In genomic region chr4:7620086-7620813, GRCh38 we compare ENCODE assay signal across 18 cellular contexts.
A peak's percentile ranks its signal among the peaks of the same experiment; 100 is the strongest.
DNase-seq lines count a peak whose midpoint lies in the region; TF ChIP-seq lines count a peak whose summit lies in the region.
"Had no signal": no experiment of that assay in that cellular context is flagged by ENCODE, and none has a peak within 500 bp of the region (broad histone marks: within the 10 kb centered on the region; RNA-seq: fewer than 3 reads in every experiment).

No MANE protein-coding gene starts in this region.

- H3K9ac ChIP-seq in neuronal stem cell (ENCODE audit: low read depth, low read length, poor library complexity) = peak overlapping the region; percentile 24

- intact Hi-C loops in left ventricle myocardium inferior (cut with micrococcal nuclease) = no loop called here

- H3K23ac ChIP-seq in neuronal stem cell (ENCODE audit: low read depth, low read length, poor library complexity) = no peak overlapping the region

- no peak overlapping the region for H3K27ac ChIP-seq in neuronal stem cell (replicated peaks; ENCODE audit: low read length)
- no peak overlapping the region for H3K27ac ChIP-seq in left ventricle myocardium inferior (replicated peaks)
- H3K27ac ChIP-seq: SJSA1 had no signal

- H3K36me3 ChIP-seq in neuronal stem cell (replicated peaks in 1 of 2; ENCODE audit: control insufficient read depth in 2 of 2, insufficient read depth in 2 of 2, low read length in 2 of 2) (peaks cover 0 to 2% of the 10 kb centered on the region in 2 donors), left ventricle myocardium inferior (no peaks in the 10 kb centered on the region)
- H3K36me3 ChIP-seq: SJSA1 had no signal

- peak overlapping the region; percentile 63 for H2BK12ac ChIP-seq in neuronal stem cell (ENCODE audit: low read length)

- WGBS in neuronal stem cell (ENCODE audit: extremely low coverage in 2 of 2, insufficient read length in 2 of 2, insufficient replicate concordance in 1 of 2), 2 donors = no CpG with 5 or more reads among the region's 16 CpGs

- DNase-seq in GDM1 (lab: John Stamatoyannopoulos, UW) (peak; percentile 94), UCSD-AML1 (lab: John Stamatoyannopoulos, UW; ENCODE audit: unreplicated experiment) (peak; percentile 86), neuronal stem cell (ENCODE audit: low spot score) (no peak), islet precursor cell (no peak), Ammon's horn (ENCODE audit: low spot score) (no peak), left ventricle myocardium inferior (no peak)
- DNase-seq in activated CD4-positive, alpha-beta memory T cell treated with anti-CD3 and anti-CD28 coated beads, Interleukin-2, amount 10 ng/mL, durations not matched to agents 7 days and 5 days = no peak
- DNase-seq: Calu3, DND-41, Karpas-422, NCI-H2029, NCI-H446, NCI-H524 treated with DMSO at 0.1 percent for 48 hours, NCI-H774, PC-3, Right ventricle myocardium superior, RPMI8226 had no signal

- H3K9me3 ChIP-seq in neuronal stem cell (replicated peaks in 1 of 2; ENCODE audit: control insufficient read depth in 2 of 2, insufficient read depth in 1 of 2, low read depth in 1 of 2, low read length in 2 of 2) = peaks cover 0 to 1% of the 10 kb centered on the region in 2 donors
- no peaks in the 10 kb centered on the region for H3K9me3 ChIP-seq in left ventricle myocardium inferior (replicated peaks)
- H3K9me3 ChIP-seq: SJSA1 had no signal

- TF ChIP-seq CTCF in left ventricle myocardium inferior (IDR thresholded peaks at IDR 0.05; ENCODE audit: borderline replicate concordance) = no peak

- H2AFZ ChIP-seq in neuronal stem cell (ENCODE audit: low read length) = no peak overlapping the region

- H3K4me1 ChIP-seq in neuronal stem cell (ENCODE audit: control insufficient read depth in 2 of 2, insufficient read depth in 1 of 2, low read depth in 1 of 2, low read length in 2 of 2) = peaks cover 0 to 10% of the 10 kb centered on the region in 2 donors
- no peaks in the 10 kb centered on the region for H3K4me1 ChIP-seq in left ventricle myocardium inferior
- H3K4me1 ChIP-seq: SJSA1 had no signal

- no peak overlapping the region for H2BK15ac ChIP-seq in neuronal stem cell (ENCODE audit: low read length)

- peaks cover 3% of the 10 kb centered on the region for H3K79me1 ChIP-seq in neuronal stem cell (ENCODE audit: low read depth, low read length)

- peak overlapping the region; percentile 82 for H3K18ac ChIP-seq in neuronal stem cell (ENCODE audit: low read length)

- H3K4me3 Mint-ChIP-seq in activated CD4-positive, alpha-beta memory T cell treated with anti-CD3 and anti-CD28 coated beads, Interleukin-2, amount 10 ng/mL, durations not matched to agents 7 days and 5 days = no peak overlapping the region

- H3K27ac Mint-ChIP-seq in activated CD4-positive, alpha-beta memory T cell treated with anti-CD3 and anti-CD28 coated beads, Interleukin-2, amount 10 ng/mL, durations not matched to agents 7 days and 5 days = no peak overlapping the region

- no peaks in the 10 kb centered on the region for H3K9me3 Mint-ChIP-seq in activated CD4-positive, alpha-beta memory T cell treated with anti-CD3 and anti-CD28 coated beads, Interleukin-2, amount 10 ng/mL, durations not matched to agents 7 days and 5 days

- H3K4me1 Mint-ChIP-seq in activated CD4-positive, alpha-beta memory T cell treated with anti-CD3 and anti-CD28 coated beads, Interleukin-2, amount 10 ng/mL, durations not matched to agents 7 days and 5 days = no peaks in the 10 kb centered on the region

- H2BK120ac ChIP-seq in neuronal stem cell (ENCODE audit: low read depth, low read length) = no peak overlapping the region

- H2BK5ac ChIP-seq in neuronal stem cell (ENCODE audit: low read length) = peak overlapping the region; percentile 44

- no peak overlapping the region for H3K4me2 ChIP-seq in neuronal stem cell (ENCODE audit: insufficient read depth, low read length, poor library complexity, severe bottlenecking)

- H4K91ac ChIP-seq in neuronal stem cell (ENCODE audit: low read depth, low read length, poor library complexity) = no peak overlapping the region

- POLR2A ChIA-PET in activated CD4-positive, alpha-beta memory T cell treated with anti-CD3 and anti-CD28 coated beads, Interleukin-2, amount 10 ng/mL, durations not matched to agents 7 days and 5 days (lab: Charles Lee) = no interaction called here

- H3K4ac ChIP-seq in neuronal stem cell (ENCODE audit: low read length) = no peak overlapping the region

- no peaks in the 10 kb centered on the region for H3K36me3 Mint-ChIP-seq in activated CD4-positive, alpha-beta memory T cell treated with anti-CD3 and anti-CD28 coated beads, Interleukin-2, amount 10 ng/mL, durations not matched to agents 7 days and 5 days (ENCODE audit: low read depth)

- H3K27me3 Mint-ChIP-seq in activated CD4-positive, alpha-beta memory T cell treated with anti-CD3 and anti-CD28 coated beads, Interleukin-2, amount 10 ng/mL, durations not matched to agents 7 days and 5 days = peaks cover 12% of the 10 kb centered on the region

- peak overlapping the region; percentile 14 for H3K14ac ChIP-seq in neuronal stem cell (ENCODE audit: low read length)

- H3K4me3 ChIP-seq in neuronal stem cell (ENCODE audit: low read length in 2 of 2) (no peak overlapping the region), left ventricle myocardium inferior (no peak overlapping the region)
- H3K4me3 ChIP-seq: SJSA1 had no signal

- CTCF ChIA-PET in activated CD4-positive, alpha-beta memory T cell treated with anti-CD3 and anti-CD28 coated beads, Interleukin-2, amount 10 ng/mL, durations not matched to agents 7 days and 5 days (lab: Charles Lee) = no interaction called here

- peak overlapping the region; percentile 50 for H2AK5ac ChIP-seq in neuronal stem cell (ENCODE audit: low read depth, low read length)

- no peak overlapping the region for H4K8ac ChIP-seq in neuronal stem cell (ENCODE audit: low read depth, low read length)

- peaks cover 0 to 2% (median under 1%) of the 10 kb centered on the region in 3 experiments for H3K27me3 ChIP-seq in neuronal stem cell (ENCODE audit: control insufficient read depth in 3 of 3, insufficient read depth in 3 of 3, low read depth in 1 of 3, low read length in 3 of 3)
- H3K27me3 ChIP-seq in left ventricle myocardium inferior (ENCODE audit: low read depth) = peaks cover 55% of the 10 kb centered on the region

Comparison
In these comparisons a context has a peak if more than half of its experiments do, and no peak if none do; other contexts are left out.
1. DNase-seq: peak in GDM1 (single experiment) and UCSD-AML1 (single experiment); none in neuronal stem cell (single experiment), islet precursor cell (single experiment), Ammon's horn (single experiment), left ventricle myocardium inferior (single experiment) and activated CD4-positive, alpha-beta memory T cell treated with anti-CD3 and anti-CD28 coated beads, Interleukin-2, amount 10 ng/mL, durations not matched to agents 7 days and 5 days (single experiment).